In genomic region chr16:15899538-15900100, GRCh38 we compare ENCODE assay signal across 1 cellular context.
TF ChIP-seq lines count a peak whose summit lies in the region.

No MANE protein-coding gene starts in this region.

TF ChIP-seq in HepG2, 621 proteins besides CTCF, POLR2A, EP300 and RAD21 (continues in another document):
- TF ChIP-seq ZNF547 (CRISPR knock-in tag; IDR thresholded peaks at IDR 0.05) (peak; percentile 68; the same call in 1 of the 2 replicates), HNF4A (CRISPR knock-in tag; IDR thresholded peaks at IDR 0.05) (peak; percentile 38; the same call in 1 of the 2 replicates), ZNF556 (CRISPR knock-in tag; IDR thresholded peaks at IDR 0.05; ENCODE audit: borderline replicate concordance) (no peak), SMAD3 (CRISPR knock-in tag; IDR thresholded peaks at IDR 0.05) (peak; percentile 49; the same call in 1 of the 2 replicates), MEIS2 (CRISPR knock-in tag; IDR thresholded peaks at IDR 0.05) (0 out of 2 replicates have a peak, but pooled peaks have one; percentile 71), FOXJ3 (CRISPR knock-in tag; IDR thresholded peaks at IDR 0.05; ENCODE audit: borderline replicate concordance) (no peak), ERF (CRISPR knock-in tag; IDR thresholded peaks at IDR 0.05) (peak; percentile 56), PRDM15 (CRISPR knock-in tag; IDR thresholded peaks at IDR 0.05) (0 out of 2 replicates have a peak, but pooled peaks have one; percentile 15), ZFP1 (CRISPR knock-in tag; IDR thresholded peaks at IDR 0.05) (peak; percentile 75; the same call in 1 of the 2 replicates), HNF1B (CRISPR knock-in tag; IDR thresholded peaks at IDR 0.05) (peak; percentile 67; the same call in 1 of the 2 replicates), BORCS8-MEF2B (CRISPR knock-in tag; IDR thresholded peaks at IDR 0.05) (no peak), ZNF354B (CRISPR knock-in tag; IDR thresholded peaks at IDR 0.05) (0 out of 2 replicates have a peak, but pooled peaks have one; percentile 57), ZMYM3 (CRISPR knock-in tag; IDR thresholded peaks at IDR 0.05) (peak; percentile 73; the same call in 1 of the 2 replicates), THRA (CRISPR knock-in tag; IDR thresholded peaks at IDR 0.05; ENCODE audit: borderline replicate concordance) (peak; percentile 66; the same call in 1 of the 2 replicates), POGK (CRISPR knock-in tag; conservative IDR thresholded peaks at IDR 0.05) (0 out of 2 replicates have a peak, but pooled peaks have one; percentile 55), NFAT5 (CRISPR knock-in tag; IDR thresholded peaks at IDR 0.05) (peak; percentile 44; the same call in 1 of the 2 replicates), ZNF143 (CRISPR knock-in tag; IDR thresholded peaks at IDR 0.05) (0 out of 2 replicates have a peak, but pooled peaks have one; percentile 48), ZHX2 (IDR thresholded peaks at IDR 0.05; ENCODE audit: low read depth) (peak; percentile 44; the same call in 1 of the 2 replicates), ZHX2 (CRISPR knock-in tag; IDR thresholded peaks at IDR 0.05; ENCODE audit: borderline replicate concordance) (no peak), ZBTB38 (CRISPR knock-in tag; IDR thresholded peaks at IDR 0.05) (peak; percentile 58; the same call in 1 of the 2 replicates), ZNF275 (CRISPR knock-in tag; IDR thresholded peaks at IDR 0.05; ENCODE audit: borderline replicate concordance) (no peak), MIXL1 (CRISPR knock-in tag; IDR thresholded peaks at IDR 0.05) (peak; percentile 27; the same call in 1 of the 2 replicates), HOXA5 (CRISPR knock-in tag; IDR thresholded peaks at IDR 0.05) (no peak), PREB (CRISPR knock-in tag; IDR thresholded peaks at IDR 0.05) (no peak)
- TF ChIP-seq, protein P1, sequence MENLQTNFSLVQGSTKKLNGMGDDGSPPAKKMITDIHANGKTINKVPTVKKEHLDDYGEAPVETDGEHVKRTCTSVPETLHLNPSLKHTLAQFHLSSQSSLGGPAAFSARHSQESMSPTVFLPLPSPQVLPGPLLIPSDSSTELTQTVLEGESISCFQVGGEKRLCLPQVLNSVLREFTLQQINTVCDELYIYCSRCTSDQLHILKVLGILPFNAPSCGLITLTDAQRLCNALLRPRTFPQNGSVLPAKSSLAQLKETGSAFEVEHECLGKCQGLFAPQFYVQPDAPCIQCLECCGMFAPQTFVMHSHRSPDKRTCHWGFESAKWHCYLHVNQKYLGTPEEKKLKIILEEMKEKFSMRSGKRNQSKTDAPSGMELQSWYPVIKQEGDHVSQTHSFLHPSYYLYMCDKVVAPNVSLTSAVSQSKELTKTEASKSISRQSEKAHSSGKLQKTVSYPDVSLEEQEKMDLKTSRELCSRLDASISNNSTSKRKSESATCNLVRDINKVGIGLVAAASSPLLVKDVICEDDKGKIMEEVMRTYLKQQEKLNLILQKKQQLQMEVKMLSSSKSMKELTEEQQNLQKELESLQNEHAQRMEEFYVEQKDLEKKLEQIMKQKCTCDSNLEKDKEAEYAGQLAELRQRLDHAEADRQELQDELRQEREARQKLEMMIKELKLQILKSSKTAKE (CRISPR knock-in tag; IDR thresholded peaks at IDR 0.05; ENCODE audit: borderline replicate concordance) = no peak
